ENCODE assay signal across 1 cellular context in the genomic region with DNA sequence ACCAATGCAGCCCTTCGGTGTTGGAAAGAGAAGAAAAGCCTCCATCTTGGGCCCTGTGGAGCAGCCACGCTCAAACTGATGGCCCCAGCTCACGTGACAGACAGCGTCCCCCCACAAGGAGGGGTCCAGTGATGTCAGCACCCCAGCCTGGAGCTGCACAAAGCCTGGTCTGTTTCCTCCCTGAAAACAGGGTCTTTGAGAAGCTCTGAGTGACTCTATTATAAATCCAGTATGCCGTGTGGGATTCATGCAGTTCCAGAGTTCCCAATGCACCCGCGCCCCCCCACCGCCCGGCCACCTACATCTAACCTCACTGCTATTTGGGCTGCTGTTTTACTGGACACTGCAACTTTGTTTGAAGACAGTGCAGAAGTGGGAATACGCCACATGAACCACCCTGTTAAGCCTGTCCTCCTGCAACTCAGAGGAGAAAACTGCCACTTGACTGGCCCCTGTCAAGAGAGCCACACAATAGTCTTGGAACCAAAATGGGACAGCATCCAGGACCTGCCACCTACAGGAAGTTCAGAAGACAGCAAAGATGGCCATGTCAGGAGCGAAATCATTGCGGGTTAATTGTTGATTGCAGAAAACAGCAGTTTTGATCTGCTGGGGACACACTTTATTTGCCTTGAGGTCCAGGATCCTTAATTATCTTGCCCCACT.
TF ChIP-seq lines count a peak whose summit lies in the region.

No MANE protein-coding gene starts in this region.

TF ChIP-seq in K562, 482 proteins besides CTCF, POLR2A, EP300 and RAD21:
- TF ChIP-seq, protein P1, sequence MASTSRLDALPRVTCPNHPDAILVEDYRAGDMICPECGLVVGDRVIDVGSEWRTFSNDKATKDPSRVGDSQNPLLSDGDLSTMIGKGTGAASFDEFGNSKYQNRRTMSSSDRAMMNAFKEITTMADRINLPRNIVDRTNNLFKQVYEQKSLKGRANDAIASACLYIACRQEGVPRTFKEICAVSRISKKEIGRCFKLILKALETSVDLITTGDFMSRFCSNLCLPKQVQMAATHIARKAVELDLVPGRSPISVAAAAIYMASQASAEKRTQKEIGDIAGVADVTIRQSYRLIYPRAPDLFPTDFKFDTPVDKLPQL (IDR thresholded peaks at IDR 0.05; ENCODE audit: extremely low read depth, insufficient read length): no peak
- TF ChIP-seq STAT5B (CRISPR knock-in tag; IDR thresholded peaks at IDR 0.05) (no peak), HOXB6 (CRISPR knock-in tag; IDR thresholded peaks at IDR 0.05; ENCODE audit: borderline replicate concordance) (no peak)
- TF ChIP-seq, protein P2, sequence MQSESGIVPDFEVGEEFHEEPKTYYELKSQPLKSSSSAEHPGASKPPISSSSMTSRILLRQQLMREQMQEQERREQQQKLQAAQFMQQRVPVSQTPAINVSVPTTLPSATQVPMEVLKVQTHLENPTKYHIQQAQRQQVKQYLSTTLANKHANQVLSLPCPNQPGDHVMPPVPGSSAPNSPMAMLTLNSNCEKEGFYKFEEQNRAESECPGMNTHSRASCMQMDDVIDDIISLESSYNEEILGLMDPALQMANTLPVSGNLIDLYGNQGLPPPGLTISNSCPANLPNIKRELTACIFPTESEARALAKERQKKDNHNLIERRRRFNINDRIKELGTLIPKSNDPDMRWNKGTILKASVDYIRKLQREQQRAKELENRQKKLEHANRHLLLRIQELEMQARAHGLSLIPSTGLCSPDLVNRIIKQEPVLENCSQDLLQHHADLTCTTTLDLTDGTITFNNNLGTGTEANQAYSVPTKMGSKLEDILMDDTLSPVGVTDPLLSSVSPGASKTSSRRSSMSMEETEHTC (IDR thresholded peaks at IDR 0.05): no peak
